11 cellular contexts compared by ENCODE assay signal in genomic region chr11:83092488-83093384, GRCh38. TPM values are rescaled to one million over a fixed set of nuclear protein-coding genes. Genes with fewer than 3 reads are reported as not detected.
DNase-seq lines count a peak whose midpoint lies in the region; ATAC-seq, FAIRE-seq and TF ChIP-seq lines count a peak whose summit lies in the region.
"Had no signal": no experiment of that assay in that cellular context is flagged by ENCODE, and none has a peak within 500 bp of the region (broad histone marks: within the 10 kb centered on the region; RNA-seq: fewer than 3 reads in every experiment).

No MANE protein-coding gene starts in this region.

- DNase-seq in Right ventricle myocardium superior (no peak), left ventricle myocardium superior (no peak), SK-N-SH (peak; percentile 61), kidney (no peak), type B pancreatic cell (ENCODE audit: extremely low spot score, unreplicated experiment) (no peak), dedifferentiated amniotic fluid mesenchymal stem cell (ENCODE audit: extremely low spot score) (no peak)
- DNase-seq: heart right ventricle had no signal

- peak overlapping the region in 1 of 2 experiments; percentile 74; a peak in 2 of 4 replicates for H3K27ac ChIP-seq in SK-N-SH (ENCODE audit: low read depth in 2 of 2, low read length in 1 of 2)
- H3K27ac ChIP-seq in kidney (ENCODE audit: low read depth in 2 of 2, low read length in 2 of 2): peak overlapping the region; percentile 23 to 34
- H3K27ac ChIP-seq: heart right ventricle had no signal

- H3K9me3 ChIP-seq in SK-N-SH: no peaks in the 10 kb centered on the region
- H3K9me3 ChIP-seq in kidney (ENCODE audit: control insufficient read depth in 1 of 2, low read length in 2 of 2): no peaks in the 10 kb centered on the region
- H3K9me3 ChIP-seq: breast epithelium, heart right ventricle had no signal

- peaks cover 5% of the 10 kb centered on the region for H3K4me1 Mint-ChIP-seq in type B pancreatic cell (ENCODE audit: unreplicated experiment)

- H4K20me1 ChIP-seq in SK-N-SH (ENCODE audit: insufficient read depth): no peaks in the 10 kb centered on the region

- FAIRE-seq in kidney (lab: Jason Lieb, UNC): no peak
- FAIRE-seq: H1 had no signal

- no peak for TF ChIP-seq CTCF in SK-N-SH (IDR thresholded peaks at IDR 0.05)
- TF ChIP-seq CTCF in kidney (IDR thresholded peaks at IDR 0.05; ENCODE audit: borderline replicate concordance, extremely low read depth, insufficient read depth): no peak
- TF ChIP-seq CTCF in type B pancreatic cell (conservative IDR thresholded peaks at IDR 0.05): no peak

- no peaks in the 10 kb centered on the region for H3K27me3 ChIP-seq in SK-N-SH (ENCODE audit: insufficient read depth)
- H3K27me3 ChIP-seq: breast epithelium, heart right ventricle had no signal

- no peaks in the 10 kb centered on the region for H3K79me2 ChIP-seq in SK-N-SH (ENCODE audit: insufficient read depth)

- no peaks in the 10 kb centered on the region for H3K9me2 ChIP-seq in SK-N-SH

- no peaks in the 10 kb centered on the region for H3K27me3 Mint-ChIP-seq in type B pancreatic cell

- 79% methylated on average over 2 of the region's 2 CpGs for WGBS in SK-N-SH (ENCODE audit: low lambda C conversion rate)

- peaks cover 18% of the 10 kb centered on the region for H3F3A ChIP-seq in SK-N-SH (replicated peaks; ENCODE audit: insufficient read depth)

- intact Hi-C loops in Right ventricle myocardium superior (cut with DNase I): no loop called here
- intact Hi-C loops in left ventricle myocardium superior (cut with micrococcal nuclease): no loop called here
- intact Hi-C loops in kidney (cut with DNase I): no loop called here

- CTCF ChIA-PET in SK-N-SH (lab: Yijun Ruan, JAX): interaction anchor here (1.0 to 1.7 kb wide), 5 partner anchors 149 to 233 kb away, joined by 3 to 6 read pairs (median 3); no protein-coding TSS in a partner anchor

- no peaks in the 10 kb centered on the region for H3K36me3 ChIP-seq in SK-N-SH (replicated peaks in 1 of 2; ENCODE audit: control insufficient read depth in 1 of 2, insufficient read depth in 2 of 2, low read length in 1 of 2)
- H3K36me3 ChIP-seq in kidney (ENCODE audit: control insufficient read depth in 1 of 2, insufficient read depth in 2 of 2, low read length in 2 of 2): no peaks in the 10 kb centered on the region
- H3K36me3 ChIP-seq: breast epithelium, heart right ventricle had no signal

- peak; percentile 31 for TF ChIP-seq RAD21 in SK-N-SH (IDR thresholded peaks at IDR 0.05; ENCODE audit: low read length)

- H3K9ac ChIP-seq in SK-N-SH (no peak overlapping the region), kidney (ENCODE audit: low read length in 2 of 2) (no peak overlapping the region)

- H3K4me3 ChIP-seq in SK-N-SH (ENCODE audit: low read depth in 2 of 2, low read length in 1 of 2): no peak overlapping the region
- no peak overlapping the region for H3K4me3 ChIP-seq in kidney (ENCODE audit: low read length in 2 of 2)
- H3K4me3 ChIP-seq: breast epithelium, heart right ventricle had no signal

- peak; percentile 30 for ATAC-seq in Right ventricle myocardium superior (ENCODE audit: poor library complexity)
- ATAC-seq in left ventricle myocardium superior: no peak
- no peak for ATAC-seq in HG02610 (IDR thresholded peaks at IDR 0.05; ENCODE audit: unreplicated experiment)
- ATAC-seq in HG02571 (IDR thresholded peaks at IDR 0.05; ENCODE audit: unreplicated experiment): no peak

- POLR2A ChIA-PET in SK-N-SH (lab: Yijun Ruan, JAX): interaction anchor here (0.7 to 2.0 kb wide), 2 partner anchors 13 to 64 kb away, joined by 3 to 10 read pairs; partner anchors contain the start of gene PCF11

- no peak overlapping the region for H3K4me2 ChIP-seq in SK-N-SH

- no peaks in the 10 kb centered on the region for H3K9me3 Mint-ChIP-seq in type B pancreatic cell

- H3K4me1 ChIP-seq in SK-N-SH (ENCODE audit: control insufficient read depth in 1 of 2, insufficient read depth in 2 of 2, low read depth in 1 of 2, low read length in 1 of 2) (peaks cover 7 to 9% of the 10 kb centered on the region in 2 experiments; a peak in 2 of 4 replicates), kidney (ENCODE audit: control insufficient read depth in 1 of 2, insufficient read depth in 1 of 2, low read depth in 1 of 2, low read length in 2 of 2) (peaks cover 4 to 5% of the 10 kb centered on the region in 2 donors)

- no peaks in the 10 kb centered on the region for H3K36me3 Mint-ChIP-seq in type B pancreatic cell

- H3K27ac Mint-ChIP-seq in type B pancreatic cell: peak overlapping the region; percentile 84

- TF ChIP-seq EP300 in SK-N-SH (IDR thresholded peaks at IDR 0.05; ENCODE audit: borderline replicate concordance in 1 of 2, low read depth in 1 of 2, low read length in 1 of 2): peak in 1 of 2 experiments; percentile 83; a peak in 2 of 4 replicates

- H2AFZ ChIP-seq in SK-N-SH (ENCODE audit: low read depth): no peak overlapping the region

- H3K4me3 Mint-ChIP-seq in type B pancreatic cell: peak overlapping the region; percentile 18

TF ChIP-seq in SK-N-SH, 30 proteins besides CTCF, POLR2A, EP300 and RAD21 (continues in another document):
- TF ChIP-seq CHD2 (IDR thresholded peaks at IDR 0.05; ENCODE audit: low read length, partially characterized antibody): peak; percentile 64
- TF ChIP-seq ELF1 (IDR thresholded peaks at IDR 0.05): no peak
- peak; percentile 73; the same call in 1 of the 2 replicates for TF ChIP-seq MXI1 (IDR thresholded peaks at IDR 0.05; ENCODE audit: low read depth, low read length)
- TF ChIP-seq MAX (IDR thresholded peaks at IDR 0.05; ENCODE audit: low read depth): no peak
- TF ChIP-seq, protein P1, sequence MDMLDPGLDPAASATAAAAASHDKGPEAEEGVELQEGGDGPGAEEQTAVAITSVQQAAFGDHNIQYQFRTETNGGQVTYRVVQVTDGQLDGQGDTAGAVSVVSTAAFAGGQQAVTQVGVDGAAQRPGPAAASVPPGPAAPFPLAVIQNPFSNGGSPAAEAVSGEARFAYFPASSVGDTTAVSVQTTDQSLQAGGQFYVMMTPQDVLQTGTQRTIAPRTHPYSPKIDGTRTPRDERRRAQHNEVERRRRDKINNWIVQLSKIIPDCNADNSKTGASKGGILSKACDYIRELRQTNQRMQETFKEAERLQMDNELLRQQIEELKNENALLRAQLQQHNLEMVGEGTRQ (IDR thresholded peaks at IDR 0.05; ENCODE audit: borderline replicate concordance, low read depth, low read length): no peak
- peak; percentile 48; the same call in 1 of the 2 replicates for TF ChIP-seq NFIC (IDR thresholded peaks at IDR 0.05; ENCODE audit: borderline replicate concordance)
- TF ChIP-seq, protein P2, sequence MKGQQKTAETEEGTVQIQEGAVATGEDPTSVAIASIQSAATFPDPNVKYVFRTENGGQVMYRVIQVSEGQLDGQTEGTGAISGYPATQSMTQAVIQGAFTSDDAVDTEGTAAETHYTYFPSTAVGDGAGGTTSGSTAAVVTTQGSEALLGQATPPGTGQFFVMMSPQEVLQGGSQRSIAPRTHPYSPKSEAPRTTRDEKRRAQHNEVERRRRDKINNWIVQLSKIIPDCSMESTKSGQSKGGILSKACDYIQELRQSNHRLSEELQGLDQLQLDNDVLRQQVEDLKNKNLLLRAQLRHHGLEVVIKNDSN (IDR thresholded peaks at IDR 0.05; ENCODE audit: borderline replicate concordance, low read depth): no peak
- TF ChIP-seq FOXJ3 (CRISPR knock-in tag; IDR thresholded peaks at IDR 0.05): peak; percentile 67; the same call in 1 of the 2 replicates
- peak; percentile 95 for TF ChIP-seq GATA2 (CRISPR knock-in tag; IDR thresholded peaks at IDR 0.05)
- no peak for TF ChIP-seq EZH2phosphoT487 (IDR thresholded peaks at IDR 0.05; ENCODE audit: borderline replicate concordance, low read depth)
- peak; percentile 44; the same call in 1 of the 2 replicates for TF ChIP-seq FOSL2 (IDR thresholded peaks at IDR 0.05; ENCODE audit: borderline replicate concordance, low read depth)
- TF ChIP-seq YY1 (IDR thresholded peaks at IDR 0.05; ENCODE audit: low read depth): no peak
- no peak for TF ChIP-seq FOXM1 (IDR thresholded peaks at IDR 0.05; ENCODE audit: low read depth)
- peak; percentile 24; the same call in 1 of the 2 replicates for TF ChIP-seq JUND (IDR thresholded peaks at IDR 0.05)
- peak; percentile 49; the same call in 1 of the 2 replicates for TF ChIP-seq TCF12 (IDR thresholded peaks at IDR 0.05)
- TF ChIP-seq GABPA (IDR thresholded peaks at IDR 0.05; ENCODE audit: low read depth): no peak
- TF ChIP-seq POLR2AphosphoS5 (IDR thresholded peaks at IDR 0.05; ENCODE audit: low read depth, low read length): no peak
- TF ChIP-seq IRF3 (IDR thresholded peaks at IDR 0.05; ENCODE audit: low read depth, low read length): no peak
- no peak for TF ChIP-seq MEF2A (IDR thresholded peaks at IDR 0.05; ENCODE audit: borderline replicate concordance, low read depth)
- peak; percentile 24; the same call in 1 of the 2 replicates for TF ChIP-seq RFX5 (IDR thresholded peaks at IDR 0.05; ENCODE audit: low read length)

RNA-seq across cellular contexts. Expression of gene RAB30, which starts 21.0 kb away (rescaled TPM):
- total RNA-seq in Right ventricle myocardium superior: 24.2 TPM
- total RNA-seq in left ventricle myocardium superior: 31.3 TPM
- polyA plus RNA-seq in SK-N-SH (2012; rRNA removed): 3.3 and 4.5 TPM in 2 replicates
- 3.3 and 4.4 TPM in 2 replicates for polyA plus RNA-seq in SK-N-SH (2012; cell fraction: cytosol; rRNA removed)
- polyA plus RNA-seq in SK-N-SH (2012; cell fraction: nucleus; rRNA removed): 1.8 and 3.7 TPM in 2 replicates
- total RNA-seq in kidney: 15.2 TPM
- 3.1 TPM for polyA plus RNA-seq in kidney (ENCODE audit: insufficient read depth, low read depth, low replicate concordance)
- total RNA-seq in type B pancreatic cell (ENCODE audit: low replicate concordance): 10.0 and 13.8 TPM in 2 replicates
